In genomic region chr17:47119746-47120520, GRCh38 we compare ENCODE assay signal across 1 cellular context.
TF ChIP-seq lines count a peak whose summit lies in the region.

No MANE protein-coding gene starts in this region.

TF ChIP-seq in K562, 482 proteins besides CTCF, POLR2A, EP300 and RAD21 (continued from another document):
- TF ChIP-seq POLR2AphosphoS5 (IDR thresholded peaks at IDR 0.05; ENCODE audit: control insufficient read depth, insufficient read depth, low read depth, low read length) (no peak), ZNF583 (CRISPR knock-in tag; IDR thresholded peaks at IDR 0.05) (no peak), BRCA1 (IDR thresholded peaks at IDR 0.05) (no peak), BRCA1 (CRISPR knock-in tag; IDR thresholded peaks at IDR 0.05) (no peak), ID3 (CRISPR knock-in tag; IDR thresholded peaks at IDR 0.05) (no peak), ID3 (tag; IDR thresholded peaks at IDR 0.05) (no peak), ZNF586 (CRISPR knock-in tag; conservative IDR thresholded peaks at IDR 0.05) (no peak), NUFIP1 (IDR thresholded peaks at IDR 0.05; ENCODE audit: partially characterized antibody) (no peak), PRDM10 (IDR thresholded peaks at IDR 0.05; ENCODE audit: partially characterized antibody) (no peak)
